Comparison of ENCODE assay signal across 16 cellular contexts in the genomic region with DNA sequence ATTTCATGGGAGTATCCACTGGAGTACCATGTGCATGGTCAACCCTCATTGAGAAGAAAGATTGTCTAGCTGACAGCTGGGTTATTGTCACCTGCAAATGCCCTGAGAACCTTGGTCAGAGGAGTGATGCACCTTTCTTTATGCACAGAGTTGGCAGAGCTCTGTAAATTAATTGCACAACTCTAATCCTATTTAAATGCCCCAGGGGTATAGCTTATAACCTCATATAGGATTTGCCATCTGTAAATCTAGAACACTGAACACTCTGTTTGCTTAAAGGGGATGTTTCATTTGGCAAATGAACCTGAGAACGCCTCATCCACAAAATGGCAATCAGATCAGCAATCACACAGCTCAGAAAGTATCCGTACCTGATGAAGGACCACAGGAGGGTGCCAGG.
"Had no signal": no experiment of that assay in that cellular context is flagged by ENCODE, and none has a peak within 500 bp of the region (broad histone marks: within the 10 kb centered on the region; RNA-seq: fewer than 3 reads in every experiment).

No MANE protein-coding gene starts in this region.

- H3K27me3 ChIP-seq: MG63, SJSA1 had no signal

- DNase-seq: KBM-7, MG63, NCI-H1092, NCI-H1105 treated with DMSO at 0.1 percent for 48 hours, NCI-H1436, NCI-H187, NCI-H2029, NCI-H345, NCI-H446 treated with DMSO at 0.1 percent for 48 hours, NCI-H510A treated with DMSO at 0.1 percent for 48 hours, Right ventricle myocardium superior, RPMI8226, SIG-M5 had no signal

- H3K4me3 ChIP-seq: MG63, SJSA1, SK-N-MC had no signal

- H3K36me3 ChIP-seq: MG63, SJSA1 had no signal

- H3K9me3 ChIP-seq: MG63, SJSA1 had no signal

- H3K27ac ChIP-seq: SJSA1, SK-N-MC had no signal

- H3K4me1 ChIP-seq: SJSA1 had no signal

- FAIRE-seq: RCC 7860 had no signal
